In genomic region chr10:77309103-77310013, GRCh38 we compare ENCODE assay signal across 22 cellular contexts.
DNase-seq lines count a peak whose midpoint lies in the region; ATAC-seq and TF ChIP-seq lines count a peak whose summit lies in the region.
"Had no signal": no experiment of that assay in that cellular context is flagged by ENCODE, and none has a peak within 500 bp of the region (broad histone marks: within the 10 kb centered on the region; RNA-seq: fewer than 3 reads in every experiment).

No MANE protein-coding gene starts in this region.

- H2BK120ac ChIP-seq in IMR-90 (ENCODE audit: low read depth, low read length): no peak overlapping the region

- H3K27ac ChIP-seq in IMR-90 (ENCODE audit: insufficient read depth, low read length) (no peak overlapping the region), esophagus muscularis mucosa (replicated peaks in 1 of 4) (peak overlapping the region; percentile 59 to 68 (median 60)), prostate gland (peak overlapping the region; percentile 35 to 43), thoracic aorta (peak overlapping the region; percentile 0 to 30)
- H3K27ac ChIP-seq: BLaER1 treated with 17β-estradiol and CSF1 and Interleukin-3, amounts not matched to agents 10 nM and 100 nM had no signal

- H3K79me1 ChIP-seq in IMR-90 (ENCODE audit: low read depth in 1 of 2, low read length in 2 of 2): 0 out of 4 replicates have a peak, but pooled peaks cover 0 to 4% of the 10 kb centered on the region in 2 experiments

- H3K23ac ChIP-seq in IMR-90 (ENCODE audit: low read depth, low read length): no peak overlapping the region

- TF ChIP-seq EP300 in esophagus muscularis mucosa (IDR thresholded peaks at IDR 0.05): no peak

- H2BK20ac ChIP-seq in IMR-90 (ENCODE audit: low read depth, low read length): no peak overlapping the region

- POLR2A ChIA-PET in IMR-90 (lab: Charles Lee; ENCODE audit: unreplicated experiment): no interaction called here

- H3K27me3 ChIP-seq in IMR-90 (ENCODE audit: control insufficient read depth, insufficient read depth, low read length) (peaks cover 2% of the 10 kb centered on the region; the same call in 1 of the 2 replicates), esophagus muscularis mucosa (no peaks in the 10 kb centered on the region), prostate gland (replicated peaks; ENCODE audit: insufficient read depth) (no peaks in the 10 kb centered on the region), thoracic aorta (replicated peaks; ENCODE audit: insufficient read depth) (no peaks in the 10 kb centered on the region)
- H3K27me3 ChIP-seq: BLaER1 treated with 17β-estradiol and CSF1 and Interleukin-3, amounts not matched to agents 10 nM and 100 nM had no signal

- no peak overlapping the region for H4K5ac ChIP-seq in IMR-90 (ENCODE audit: low read depth, low read length)

- TF ChIP-seq CTCF in IMR-90 (conservative IDR thresholded peaks at IDR 0.05; ENCODE audit: low read depth, low read length) (no peak), esophagus muscularis mucosa (IDR thresholded peaks at IDR 0.05) (no peak), prostate gland (IDR thresholded peaks at IDR 0.05) (no peak), thoracic aorta (IDR thresholded peaks at IDR 0.05) (no peak)

- DNase-seq in IMR-90 (no peak), esophagus muscularis mucosa (ENCODE audit: extremely low spot score) (no peak), prostate gland (ENCODE audit: low spot score) (no peak), thoracic aorta (ENCODE audit: low spot score) (no peak), SKM-1 (lab: John Stamatoyannopoulos, UW; ENCODE audit: unreplicated experiment) (no peak)
- no peak for DNase-seq in stimulated activated naive CD4-positive, alpha-beta T cell (lab: John Stamatoyannopoulos, UW)
- DNase-seq in stimulated activated effector memory CD8-positive, alpha-beta T cell treated with anti-CD3 and anti-CD28 coated beads, Interleukin-12 subunit alpha, Interleukin-12 subunit beta, amount 100 ng/mL, for 72 hours (ENCODE audit: low spot score in 2 of 2): no peak
- DNase-seq: CD4-positive, alpha-beta T cell; GOT3; HCEC 1CT; KBM-7; MV-4-11; NCI-H1105; NCI-H1436 treated with DMSO at 0.1 percent for 48 hours; NCI-H187 treated with DMSO at 0.1 percent for 48 hours; NCI-H2171 treated with DMSO at 0.1 percent for 48 hours; NCI-H446; NCI-H774; SIG-M5 had no signal

- H3K14ac ChIP-seq in IMR-90 (replicated peaks; ENCODE audit: low read depth, low read length): no peak overlapping the region

- dilution Hi-C loops in IMR-90 (cut with HindIII; ENCODE audit: low sequenced_read_pairs, unreplicated experiment): no loop called here

- 0 out of 2 replicates have a peak overlapping the region, but pooled peaks have one; percentile 6 for H2AK5ac ChIP-seq in IMR-90 (ENCODE audit: low read depth, low read length)

- TF ChIP-seq POLR2A in IMR-90 (IDR thresholded peaks at IDR 0.05; ENCODE audit: low read depth, low read length) (no peak), esophagus muscularis mucosa (IDR thresholded peaks at IDR 0.05; ENCODE audit: low read depth) (no peak), prostate gland (IDR thresholded peaks at IDR 0.05) (no peak)

- H3K36me3 Mint-ChIP-seq in stimulated activated effector memory CD8-positive, alpha-beta T cell treated with anti-CD3 and anti-CD28 coated beads, Interleukin-12 subunit alpha, Interleukin-12 subunit beta, amount 100 ng/mL, for 72 hours: no peaks in the 10 kb centered on the region

- H3K36me3 ChIP-seq in IMR-90 (ENCODE audit: control insufficient read depth, insufficient read depth, low read length): no peaks in the 10 kb centered on the region
- no peaks in the 10 kb centered on the region for H3K36me3 ChIP-seq in esophagus muscularis mucosa
- no peaks in the 10 kb centered on the region for H3K36me3 ChIP-seq in prostate gland
- no peaks in the 10 kb centered on the region for H3K36me3 ChIP-seq in thoracic aorta
- H3K36me3 ChIP-seq: BLaER1 treated with 17β-estradiol and CSF1 and Interleukin-3, amounts not matched to agents 10 nM and 100 nM had no signal

- no peak for TF ChIP-seq RAD21 in IMR-90 (IDR thresholded peaks at IDR 0.05; ENCODE audit: low read length)

- no TSS peak for BruUV-seq in IMR-90 (replicated peaks; lab: Mats Ljungman, UMichigan)

- H3K18ac ChIP-seq in IMR-90 (ENCODE audit: low read depth, low read length): no peak overlapping the region

- peaks cover 11% of the 10 kb centered on the region for H3K4me1 ChIP-seq in IMR-90 (ENCODE audit: control insufficient read depth, insufficient read depth, low read length)
- H3K4me1 ChIP-seq in esophagus muscularis mucosa: peaks cover 0 to 67% (median 41%) of the 10 kb centered on the region in 4 donors
- peaks cover 5% of the 10 kb centered on the region for H3K4me1 ChIP-seq in prostate gland (replicated peaks)
- H3K4me1 ChIP-seq in thoracic aorta (ENCODE audit: control insufficient read depth in 1 of 2, low read depth in 2 of 2): peaks cover 19 to 62% of the 10 kb centered on the region in 2 donors
- H3K4me1 ChIP-seq: BLaER1 treated with 17β-estradiol and CSF1 and Interleukin-3, amounts not matched to agents 10 nM and 100 nM had no signal

- CTCF ChIA-PET in IMR-90 (lab: Yijun Ruan, JAX): no interaction called here

- no peaks in the 10 kb centered on the region for H3K9me3 Mint-ChIP-seq in stimulated activated effector memory CD8-positive, alpha-beta T cell treated with anti-CD3 and anti-CD28 coated beads, Interleukin-12 subunit alpha, Interleukin-12 subunit beta, amount 100 ng/mL, for 72 hours
- H3K9me3 Mint-ChIP-seq: CD4-positive, alpha-beta T cell had no signal

- no peak overlapping the region for H3K27ac Mint-ChIP-seq in stimulated activated effector memory CD8-positive, alpha-beta T cell treated with anti-CD3 and anti-CD28 coated beads, Interleukin-12 subunit alpha, Interleukin-12 subunit beta, amount 100 ng/mL, for 72 hours
- H3K27ac Mint-ChIP-seq: CD4-positive, alpha-beta T cell had no signal

- no peak overlapping the region for H2AK9ac ChIP-seq in IMR-90 (replicated peaks; ENCODE audit: low read depth, low read length, poor library complexity)

- no peak overlapping the region for H3K56ac ChIP-seq in IMR-90 (ENCODE audit: extremely low read depth, insufficient read depth, low read length)

- no peak overlapping the region for H3K4me3 Mint-ChIP-seq in stimulated activated effector memory CD8-positive, alpha-beta T cell treated with anti-CD3 and anti-CD28 coated beads, Interleukin-12 subunit alpha, Interleukin-12 subunit beta, amount 100 ng/mL, for 72 hours
- H3K4me3 Mint-ChIP-seq: CD4-positive, alpha-beta T cell had no signal

- no peak overlapping the region for H3K9ac ChIP-seq in IMR-90 (ENCODE audit: low read depth, low read length)
- H3K9ac ChIP-seq: BLaER1 treated with 17β-estradiol and CSF1 and Interleukin-3, amounts not matched to agents 10 nM and 100 nM had no signal

- no peak overlapping the region for H2AFZ ChIP-seq in IMR-90 (replicated peaks; ENCODE audit: low read length, poor library complexity)

- 0 out of 2 replicates have a peak overlapping the region, but pooled peaks have one; percentile 3 for H4K91ac ChIP-seq in IMR-90 (ENCODE audit: insufficient read depth, low read depth, low read length)

- no peak for ATAC-seq in IMR-90 (ENCODE audit: low read depth)
- ATAC-seq in thoracic aorta (ENCODE audit: insufficient number of reproducible peaks, low FRiP score, low read depth): no peak
- ATAC-seq in GM21723 (IDR thresholded peaks at IDR 0.05; ENCODE audit: unreplicated experiment): no peak
- ATAC-seq in stimulated activated effector memory CD8-positive, alpha-beta T cell treated with anti-CD3 and anti-CD28 coated beads, Interleukin-12 subunit alpha, Interleukin-12 subunit beta, amount 100 ng/mL, for 72 hours: no peak
- ATAC-seq: SK-N-SH treated with all-trans-retinoic acid at 6 μM for 48 hours had no signal

- no peak overlapping the region for H3K4ac ChIP-seq in IMR-90 (ENCODE audit: low read depth, low read length)

- no peak overlapping the region for H3K4me2 ChIP-seq in IMR-90 (ENCODE audit: low read depth, low read length)
- H3K4me2 ChIP-seq: BLaER1 treated with 17β-estradiol and CSF1 and Interleukin-3, amounts not matched to agents 10 nM and 100 nM had no signal

- intact Hi-C loops in IMR-90 (cut with micrococcal nuclease): no loop called here
- intact Hi-C loops in esophagus muscularis mucosa (cut with DNase I): no loop called here
- intact Hi-C loops in prostate gland (cut with DNase I): no loop called here

- H3K9me3 ChIP-seq in IMR-90 (ENCODE audit: control insufficient read depth, insufficient read depth, low read length) (no peaks in the 10 kb centered on the region), esophagus muscularis mucosa (no peaks in the 10 kb centered on the region), prostate gland (no peaks in the 10 kb centered on the region), thoracic aorta (no peaks in the 10 kb centered on the region)
- H3K9me3 ChIP-seq: BLaER1 treated with 17β-estradiol and CSF1 and Interleukin-3, amounts not matched to agents 10 nM and 100 nM had no signal

- H4K8ac ChIP-seq in IMR-90 (ENCODE audit: low read depth in 2 of 2, low read length in 2 of 2): no peak overlapping the region

- H2BK15ac ChIP-seq in IMR-90 (ENCODE audit: low read depth, low read length): no peak overlapping the region

- in situ Hi-C loops in IMR-90 (cut with MboI; ENCODE audit: low sequenced_read_pairs): no loop called here

- H3K9me1 ChIP-seq in IMR-90 (ENCODE audit: insufficient read depth, low read length): peaks cover 11% of the 10 kb centered on the region; the same call in 1 of the 2 replicates

- H4K20me1 ChIP-seq in IMR-90 (ENCODE audit: insufficient read depth, low read length): no peaks in the 10 kb centered on the region

- H2BK5ac ChIP-seq in IMR-90 (ENCODE audit: low read depth, low read length, poor library complexity, severe bottlenecking): no peak overlapping the region

- no CpG with 5 or more reads among the region's 8 CpGs for WGBS in IMR-90 (ENCODE audit: extremely low coverage in 2 of 2, insufficient read length in 1 of 2), 2 experiments
- WGBS in esophagus muscularis mucosa: 36% methylated on average over 8 of the region's 8 CpGs
- 36% methylated on average over 8 of the region's 8 CpGs for WGBS in prostate gland

- H3K4me1 Mint-ChIP-seq in stimulated activated effector memory CD8-positive, alpha-beta T cell treated with anti-CD3 and anti-CD28 coated beads, Interleukin-12 subunit alpha, Interleukin-12 subunit beta, amount 100 ng/mL, for 72 hours: no peaks in the 10 kb centered on the region

- H3K4me3 ChIP-seq in IMR-90 (ENCODE audit: insufficient read depth, low read depth, low read length) (no peak overlapping the region), esophagus muscularis mucosa (no peak overlapping the region), prostate gland (no peak overlapping the region), thoracic aorta (no peak overlapping the region)
- H3K4me3 ChIP-seq: BLaER1 treated with 17β-estradiol and CSF1 and Interleukin-3, amounts not matched to agents 10 nM and 100 nM had no signal

TF ChIP-seq in IMR-90, 13 proteins besides CTCF, POLR2A, EP300 and RAD21 (continues in another document):
- no peak for TF ChIP-seq MAZ (IDR thresholded peaks at IDR 0.05; ENCODE audit: borderline replicate concordance, low read depth, low read length)
